11 cellular contexts compared by ENCODE assay signal in the genomic region with DNA sequence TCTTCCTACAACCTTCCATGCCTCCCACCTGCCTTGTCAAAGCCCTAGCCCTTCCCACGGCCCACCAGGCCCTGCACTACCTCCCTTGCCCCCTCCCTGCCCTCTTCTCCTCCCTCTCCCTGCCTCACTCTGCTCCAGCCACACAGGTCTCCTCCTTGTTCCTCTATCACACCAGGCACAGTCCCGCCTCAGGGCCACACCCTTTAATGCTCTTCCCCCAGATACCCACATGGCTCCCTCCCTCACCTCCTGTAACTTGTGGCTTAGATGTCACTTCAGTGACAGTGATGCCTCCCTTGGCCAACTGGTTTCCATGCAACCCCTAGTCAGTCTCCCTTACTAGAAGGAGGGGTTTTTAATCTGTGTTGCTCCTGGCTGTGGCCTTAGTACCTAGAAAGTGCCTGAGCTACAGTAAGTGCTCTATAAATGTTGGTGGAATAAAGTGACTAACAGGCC. TPM values are rescaled to one million over a fixed set of nuclear protein-coding genes. Genes with fewer than 3 reads are reported as not detected.
DNase-seq lines count a peak whose midpoint lies in the region; ATAC-seq lines count a peak whose summit lies in the region.
"Had no signal": no experiment of that assay in that cellular context is flagged by ENCODE, and none has a peak within 500 bp of the region (broad histone marks: within the 10 kb centered on the region; RNA-seq: fewer than 3 reads in every experiment).

No MANE protein-coding gene starts in this region.

- H3K14ac ChIP-seq in mesenchymal stem cell (ENCODE audit: low read length in 2 of 2): no peak overlapping the region

- H3K27ac ChIP-seq in BLaER1 (no peak overlapping the region), mesenchymal stem cell (ENCODE audit: low read length, poor library complexity, severe bottlenecking) (no peak overlapping the region)
- H3K27ac ChIP-seq: cardiac muscle cell had no signal

- peak overlapping the region; percentile 98 for H3K4me3 Mint-ChIP-seq in activated T-helper 17 cell treated with anti-CD3 and anti-CD28 coated beads, Interleukin-2, amount 50 U/mL, for 72 hours

- no peak overlapping the region for H2AK5ac ChIP-seq in mesenchymal stem cell (ENCODE audit: low read length, severe bottlenecking)

- no peak overlapping the region for H3K23ac ChIP-seq in mesenchymal stem cell (ENCODE audit: low read length in 2 of 2)

- H3K4me3 ChIP-seq in BLaER1: peak overlapping the region; percentile 86
- H3K4me3 ChIP-seq in Jurkat, Clone E6-1 (ENCODE audit: low read length): peak overlapping the region; percentile 91
- H3K4me3 ChIP-seq in mesenchymal stem cell (ENCODE audit: insufficient read depth in 1 of 2, low read depth in 1 of 2, low read length in 2 of 2): peak overlapping the region in 1 of 2 experiments; percentile 100

- peak overlapping the region; percentile 54 for H3K27ac Mint-ChIP-seq in activated T-helper 17 cell treated with anti-CD3 and anti-CD28 coated beads, Interleukin-2, amount 50 U/mL, for 72 hours

- no peak overlapping the region for H4K8ac ChIP-seq in mesenchymal stem cell (ENCODE audit: low read length)

- H3K9me3 Mint-ChIP-seq in activated T-helper 17 cell treated with anti-CD3 and anti-CD28 coated beads, Interleukin-2, amount 50 U/mL, for 72 hours: no peaks in the 10 kb centered on the region

- WGBS in mesenchymal stem cell: 99% methylated on average over 2 of the region's 2 CpGs

- no peak for ATAC-seq in activated T-helper 17 cell treated with anti-CD3 and anti-CD28 coated beads, Interleukin-2, amount 50 U/mL, for 72 hours (replicated peaks)
- ATAC-seq in GM18502 (IDR thresholded peaks at IDR 0.05; ENCODE audit: poor library complexity, unreplicated experiment) (no peak), GM21367 (IDR thresholded peaks at IDR 0.05; ENCODE audit: unreplicated experiment) (no peak), HG03520 (IDR thresholded peaks at IDR 0.05; ENCODE audit: unreplicated experiment) (no peak), HG03108 (IDR thresholded peaks at IDR 0.05; ENCODE audit: unreplicated experiment) (no peak)

- no peak overlapping the region for H2BK15ac ChIP-seq in mesenchymal stem cell (ENCODE audit: low read depth, poor library complexity, severe bottlenecking)

- peaks cover 23% of the 10 kb centered on the region for H3K79me1 ChIP-seq in mesenchymal stem cell (replicated peaks; ENCODE audit: low read length, poor library complexity, severe bottlenecking)

- DNase-seq in Jurkat, Clone E6-1 (ENCODE audit: low read depth, low spot score): peak; percentile 30
- DNase-seq in mesenchymal stem cell: no peak
- DNase-seq: GOT3; stimulated activated CD4-positive, alpha-beta T cell treated with anti-CD3 and anti-CD28 coated beads, Interleukin-15, amount 100 ng/mL, for 24 hours had no signal

- peak overlapping the region; percentile 90 for H3K9ac ChIP-seq in BLaER1
- H3K9ac ChIP-seq in mesenchymal stem cell (ENCODE audit: low read length): peak overlapping the region; percentile 97

- H2BK12ac ChIP-seq in mesenchymal stem cell (ENCODE audit: low read length in 2 of 2): no peak overlapping the region

- H3K36me3 Mint-ChIP-seq in activated T-helper 17 cell treated with anti-CD3 and anti-CD28 coated beads, Interleukin-2, amount 50 U/mL, for 72 hours (ENCODE audit: low read depth): peaks cover 56% of the 10 kb centered on the region

- H2BK120ac ChIP-seq in mesenchymal stem cell (ENCODE audit: low read depth, low read length): no peak overlapping the region

- no peak overlapping the region for H4K91ac ChIP-seq in mesenchymal stem cell (ENCODE audit: low read length)

- H4K20me1 ChIP-seq in BLaER1: no peaks in the 10 kb centered on the region; the same call in 1 of the 2 replicates

- H3K4me2 ChIP-seq in BLaER1 (peak overlapping the region; percentile 98), mesenchymal stem cell (ENCODE audit: low read length, poor library complexity, severe bottlenecking) (no peak overlapping the region)

- no peaks in the 10 kb centered on the region for H3K27me3 Mint-ChIP-seq in activated T-helper 17 cell treated with anti-CD3 and anti-CD28 coated beads, Interleukin-2, amount 50 U/mL, for 72 hours

- no peaks in the 10 kb centered on the region for H3K27me3 ChIP-seq in BLaER1
- no peaks in the 10 kb centered on the region for H3K27me3 ChIP-seq in mesenchymal stem cell (ENCODE audit: control insufficient read depth in 1 of 2, insufficient read depth in 1 of 2, low read length in 2 of 2)
- H3K27me3 ChIP-seq: cardiac muscle cell had no signal

- H3K4ac ChIP-seq in mesenchymal stem cell (ENCODE audit: low read depth in 1 of 2, low read length in 2 of 2): no peak overlapping the region

- H3K18ac ChIP-seq in mesenchymal stem cell (ENCODE audit: low read depth in 1 of 2, low read length in 2 of 2): no peak overlapping the region

- H2BK5ac ChIP-seq in mesenchymal stem cell (ENCODE audit: low read depth, low read length, poor library complexity, severe bottlenecking): no peak overlapping the region

- peaks cover 35% of the 10 kb centered on the region for H3K4me1 ChIP-seq in BLaER1
- peaks cover 17% of the 10 kb centered on the region for H3K4me1 ChIP-seq in mesenchymal stem cell (ENCODE audit: control insufficient read depth, insufficient read depth, low read depth, low read length)

- peaks cover 44% of the 10 kb centered on the region for H3K36me3 ChIP-seq in BLaER1
- H3K36me3 ChIP-seq in mesenchymal stem cell (ENCODE audit: control insufficient read depth in 1 of 2, insufficient read depth in 2 of 2, low read depth in 1 of 2, low read length in 2 of 2): peaks cover 32 to 42% of the 10 kb centered on the region in 2 experiments
- H3K36me3 ChIP-seq: cardiac muscle cell had no signal

- no peak overlapping the region for H2AFZ ChIP-seq in mesenchymal stem cell (ENCODE audit: low read depth, low read length)

- H3K4me1 Mint-ChIP-seq in activated T-helper 17 cell treated with anti-CD3 and anti-CD28 coated beads, Interleukin-2, amount 50 U/mL, for 72 hours: peaks cover 18% of the 10 kb centered on the region

- H3K9me3 ChIP-seq in BLaER1 (no peaks in the 10 kb centered on the region), mesenchymal stem cell (ENCODE audit: control insufficient read depth, low read length) (no peaks in the 10 kb centered on the region)

RNA-seq across cellular contexts. Expression of a gene that starts 1.3 kb away (rescaled TPM):
- polyA plus RNA-seq in Jurkat, Clone E6-1 (2012; ENCODE audit: insufficient read depth, insufficient read length): 24.5 TPM
- total RNA-seq in activated T-helper 17 cell treated with anti-CD3 and anti-CD28 coated beads, Interleukin-2, amount 50 U/mL, for 72 hours: 10 to 100 TPM; 37.9 to 38.9 TPM
- 16.5 TPM for polyA plus RNA-seq in mesenchymal stem cell (2013, experiment 1 of 2)
- 16.2 TPM for polyA plus RNA-seq in mesenchymal stem cell (2013, experiment 2 of 2)

RNA-seq across cellular contexts. Expression of a gene that starts 1.4 kb away (rescaled TPM):
- 0.86 TPM for polyA plus RNA-seq in Jurkat, Clone E6-1 (2012; ENCODE audit: insufficient read depth, insufficient read length)
- 1 to 10 TPM; 1.2 to 2.5 TPM for total RNA-seq in activated T-helper 17 cell treated with anti-CD3 and anti-CD28 coated beads, Interleukin-2, amount 50 U/mL, for 72 hours
- 0.12 TPM for polyA plus RNA-seq in mesenchymal stem cell (2013, experiment 1 of 2)
- 0.14 TPM for polyA plus RNA-seq in mesenchymal stem cell (2013, experiment 2 of 2)

RNA-seq across cellular contexts. Expression of a gene that starts 27.6 kb away (rescaled TPM):
- 1.0 TPM for polyA plus RNA-seq in Jurkat, Clone E6-1 (2012; ENCODE audit: insufficient read depth, insufficient read length)
- 1 to 10 TPM in 1 of 2 donors, not detected in 1; 1.1 TPM for total RNA-seq in activated T-helper 17 cell treated with anti-CD3 and anti-CD28 coated beads, Interleukin-2, amount 50 U/mL, for 72 hours
- polyA plus RNA-seq in mesenchymal stem cell (2013, experiment 1 of 2): 0.03 TPM
- polyA plus RNA-seq in mesenchymal stem cell (2013, experiment 2 of 2): 0.05 TPM
- total RNA-seq: cardiac muscle cell had no signal
- polyA plus RNA-seq: cardiac muscle cell had no signal

RNA-seq across cellular contexts. Expression of a gene that starts 48.2 kb away (rescaled TPM):
- not detected for polyA plus RNA-seq in Jurkat, Clone E6-1 (2012; ENCODE audit: insufficient read depth, insufficient read length)
- total RNA-seq in activated T-helper 17 cell treated with anti-CD3 and anti-CD28 coated beads, Interleukin-2, amount 50 U/mL, for 72 hours: 10 to 100 TPM; 18.3 to 23.6 TPM
- 1.9 TPM for polyA plus RNA-seq in mesenchymal stem cell (2013, experiment 1 of 2)
- 1.8 TPM for polyA plus RNA-seq in mesenchymal stem cell (2013, experiment 2 of 2)
- total RNA-seq: cardiac muscle cell had no signal
- polyA plus RNA-seq: cardiac muscle cell had no signal

RNA-seq across cellular contexts. Expression of a gene that starts 57.2 kb away (rescaled TPM):
- 198 TPM for polyA plus RNA-seq in Jurkat, Clone E6-1 (2012; ENCODE audit: insufficient read depth, insufficient read length)
- total RNA-seq in activated T-helper 17 cell treated with anti-CD3 and anti-CD28 coated beads, Interleukin-2, amount 50 U/mL, for 72 hours: 100 to 1,000 TPM; 143 to 155 TPM
- polyA plus RNA-seq in mesenchymal stem cell (2013, experiment 1 of 2): 184 TPM
- 179 TPM for polyA plus RNA-seq in mesenchymal stem cell (2013, experiment 2 of 2)
